1 cellular context compared by ENCODE assay signal in the genomic region with DNA sequence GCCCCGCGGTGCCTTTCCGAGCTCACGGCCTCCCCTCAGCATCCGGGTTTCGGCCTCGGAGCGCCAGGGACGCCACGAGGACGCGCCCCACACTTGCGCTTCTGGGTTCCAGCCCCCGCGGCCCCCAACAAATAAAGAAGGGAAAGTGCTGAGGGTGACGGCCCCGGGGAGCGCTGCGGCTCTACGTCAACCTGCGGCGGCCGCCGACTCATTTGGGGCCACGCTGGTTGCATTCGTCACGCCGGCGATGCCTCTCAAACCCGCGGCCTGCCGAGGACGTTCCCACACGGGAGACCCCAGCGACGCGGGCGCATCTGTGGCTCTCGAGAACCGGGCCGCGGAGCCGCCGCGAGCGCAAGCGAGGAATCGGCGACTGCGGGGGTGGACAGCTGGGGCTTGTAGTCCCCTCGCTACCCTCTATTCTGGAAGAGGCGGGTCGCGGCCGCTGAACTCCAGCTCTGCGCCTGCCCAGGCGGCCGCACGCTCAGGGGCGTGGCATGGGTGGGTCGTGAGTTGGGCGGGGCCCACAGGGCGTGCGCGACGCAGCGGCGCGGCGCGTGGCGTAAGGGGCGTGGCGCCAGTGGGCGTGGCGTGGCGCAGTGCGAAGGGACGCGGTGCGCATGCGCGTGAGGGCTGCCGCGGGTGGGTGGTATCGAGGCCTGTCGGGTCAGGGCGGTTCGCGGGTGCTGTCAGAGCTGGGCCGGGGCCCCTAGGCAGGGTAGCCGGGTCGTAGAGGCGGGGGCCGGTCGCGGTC.
TF ChIP-seq lines count a peak whose summit lies in the region.

Gene AMZ2, plus strand, starts transcription at position 599 of the 754 bp plus-strand sequence. CDS start 2,145 bp downstream, outside the sequence.

TF ChIP-seq in HepG2, 621 proteins besides CTCF, POLR2A, EP300 and RAD21 (continued from another document and continues in another):
- TF ChIP-seq ZHX2 (IDR thresholded peaks at IDR 0.05; ENCODE audit: low read depth) (0 out of 2 replicates have a peak, but pooled peaks have one; percentile 36), ZHX2 (CRISPR knock-in tag; IDR thresholded peaks at IDR 0.05; ENCODE audit: borderline replicate concordance) (no peak; the same call in 1 of the 2 replicates), ZNF34 (CRISPR knock-in tag; IDR thresholded peaks at IDR 0.05; ENCODE audit: borderline replicate concordance) (no peak), ISX (CRISPR knock-in tag; conservative IDR thresholded peaks at IDR 0.05) (no peak; the same call in 1 of the 2 replicates), ZNF713 (CRISPR knock-in tag; IDR thresholded peaks at IDR 0.05) (no peak; the same call in 1 of the 2 replicates), ADNP (CRISPR knock-in tag; IDR thresholded peaks at IDR 0.05) (no peak), ZNF30 (CRISPR knock-in tag; IDR thresholded peaks at IDR 0.05) (peak; percentile 80; the same call in 1 of the 2 replicates), MZF1 (CRISPR knock-in tag; IDR thresholded peaks at IDR 0.05; ENCODE audit: borderline replicate concordance) (no peak), HES4 (CRISPR knock-in tag; IDR thresholded peaks at IDR 0.05; ENCODE audit: borderline replicate concordance) (0 out of 2 replicates have a peak, but pooled peaks have one; percentile 66), ZZZ3 (CRISPR knock-in tag; IDR thresholded peaks at IDR 0.05; ENCODE audit: borderline replicate concordance) (no peak), CBX5 (CRISPR knock-in tag; IDR thresholded peaks at IDR 0.05; ENCODE audit: borderline replicate concordance) (peak; percentile 11; the same call in 1 of the 2 replicates), XRCC5 (optimal IDR thresholded peaks at IDR 0.05; ENCODE audit: low read length) (peak; percentile 90), MED1 (CRISPR knock-in tag; IDR thresholded peaks at IDR 0.05) (peak; percentile 68), STAT5B (CRISPR knock-in tag; IDR thresholded peaks at IDR 0.05) (no peak; the same call in 1 of the 2 replicates), KDM6A (CRISPR knock-in tag; IDR thresholded peaks at IDR 0.05; ENCODE audit: low read depth) (no peak), IRF1 (CRISPR knock-in tag; IDR thresholded peaks at IDR 0.05; ENCODE audit: low read depth) (no peak), ZNF639 (CRISPR knock-in tag; conservative IDR thresholded peaks at IDR 0.05) (peak; percentile 71), ZFP41 (CRISPR knock-in tag; IDR thresholded peaks at IDR 0.05; ENCODE audit: borderline replicate concordance) (no peak), TBL1XR1 (IDR thresholded peaks at IDR 0.05; ENCODE audit: borderline replicate concordance, low read length, partially characterized antibody) (no peak), RELA (CRISPR knock-in tag; IDR thresholded peaks at IDR 0.05) (0 out of 2 replicates have a peak, but pooled peaks have one; percentile 22), SSRP1 (CRISPR knock-in tag; IDR thresholded peaks at IDR 0.05) (no peak), YEATS2 (CRISPR knock-in tag; IDR thresholded peaks at IDR 0.05; ENCODE audit: borderline replicate concordance) (peak; percentile 81), HIVEP1 (CRISPR knock-in tag; IDR thresholded peaks at IDR 0.05) (peak; percentile 67), ZBTB7A (CRISPR knock-in tag; IDR thresholded peaks at IDR 0.05) (0 out of 2 replicates have a peak, but pooled peaks have one; percentile 70), ZNF207 (IDR thresholded peaks at IDR 0.05; ENCODE audit: borderline replicate concordance) (no peak), HNRNPK (IDR thresholded peaks at IDR 0.05; ENCODE audit: low read depth, low read length, poor library complexity, severe bottlenecking) (peak; percentile 69), HOXA5 (CRISPR knock-in tag; IDR thresholded peaks at IDR 0.05) (no peak; the same call in none of the 2 replicates), ZFP37 (CRISPR knock-in tag; IDR thresholded peaks at IDR 0.05; ENCODE audit: borderline replicate concordance) (peak; percentile 43)
- TF ChIP-seq, protein P1, sequence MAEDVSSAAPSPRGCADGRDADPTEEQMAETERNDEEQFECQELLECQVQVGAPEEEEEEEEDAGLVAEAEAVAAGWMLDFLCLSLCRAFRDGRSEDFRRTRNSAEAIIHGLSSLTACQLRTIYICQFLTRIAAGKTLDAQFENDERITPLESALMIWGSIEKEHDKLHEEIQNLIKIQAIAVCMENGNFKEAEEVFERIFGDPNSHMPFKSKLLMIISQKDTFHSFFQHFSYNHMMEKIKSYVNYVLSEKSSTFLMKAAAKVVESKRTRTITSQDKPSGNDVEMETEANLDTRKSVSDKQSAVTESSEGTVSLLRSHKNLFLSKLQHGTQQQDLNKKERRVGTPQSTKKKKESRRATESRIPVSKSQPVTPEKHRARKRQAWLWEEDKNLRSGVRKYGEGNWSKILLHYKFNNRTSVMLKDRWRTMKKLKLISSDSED (CRISPR knock-in tag; IDR thresholded peaks at IDR 0.05): 0 out of 2 replicates have a peak, but pooled peaks have one; percentile 30
- TF ChIP-seq, protein P2, sequence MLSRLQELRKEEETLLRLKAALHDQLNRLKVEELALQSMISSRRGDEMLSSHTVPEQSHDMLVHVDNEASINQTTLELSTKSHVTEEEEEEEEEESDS (CRISPR knock-in tag; IDR thresholded peaks at IDR 0.05; ENCODE audit: borderline replicate concordance): no peak
- TF ChIP-seq, protein P3, sequence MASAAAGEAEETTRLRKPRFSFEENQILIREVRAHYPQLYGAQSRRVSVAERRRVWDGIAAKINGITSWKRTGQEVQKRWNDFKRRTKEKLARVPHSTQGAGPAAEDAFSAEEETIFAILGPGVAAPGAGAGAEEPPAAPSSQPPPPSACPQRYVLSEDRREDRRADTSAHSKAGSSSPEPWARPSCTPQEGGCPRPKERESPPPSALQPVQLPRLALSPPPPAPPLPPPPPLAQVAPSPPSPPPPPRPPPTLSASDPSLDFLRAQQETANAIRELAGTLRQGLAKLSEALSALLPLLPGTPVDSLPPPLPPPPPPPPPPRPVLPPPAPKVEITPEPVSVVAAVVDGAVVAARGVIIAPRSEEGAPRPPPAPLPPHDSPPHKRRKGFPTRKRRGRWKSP (CRISPR knock-in tag; IDR thresholded peaks at IDR 0.05): peak; percentile 76
- TF ChIP-seq, protein P4, sequence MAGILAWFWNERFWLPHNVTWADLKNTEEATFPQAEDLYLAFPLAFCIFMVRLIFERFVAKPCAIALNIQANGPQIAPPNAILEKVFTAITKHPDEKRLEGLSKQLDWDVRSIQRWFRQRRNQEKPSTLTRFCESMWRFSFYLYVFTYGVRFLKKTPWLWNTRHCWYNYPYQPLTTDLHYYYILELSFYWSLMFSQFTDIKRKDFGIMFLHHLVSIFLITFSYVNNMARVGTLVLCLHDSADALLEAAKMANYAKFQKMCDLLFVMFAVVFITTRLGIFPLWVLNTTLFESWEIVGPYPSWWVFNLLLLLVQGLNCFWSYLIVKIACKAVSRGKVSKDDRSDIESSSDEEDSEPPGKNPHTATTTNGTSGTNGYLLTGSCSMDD (CRISPR knock-in tag; IDR thresholded peaks at IDR 0.05): no peak
- TF ChIP-seq, protein P5, sequence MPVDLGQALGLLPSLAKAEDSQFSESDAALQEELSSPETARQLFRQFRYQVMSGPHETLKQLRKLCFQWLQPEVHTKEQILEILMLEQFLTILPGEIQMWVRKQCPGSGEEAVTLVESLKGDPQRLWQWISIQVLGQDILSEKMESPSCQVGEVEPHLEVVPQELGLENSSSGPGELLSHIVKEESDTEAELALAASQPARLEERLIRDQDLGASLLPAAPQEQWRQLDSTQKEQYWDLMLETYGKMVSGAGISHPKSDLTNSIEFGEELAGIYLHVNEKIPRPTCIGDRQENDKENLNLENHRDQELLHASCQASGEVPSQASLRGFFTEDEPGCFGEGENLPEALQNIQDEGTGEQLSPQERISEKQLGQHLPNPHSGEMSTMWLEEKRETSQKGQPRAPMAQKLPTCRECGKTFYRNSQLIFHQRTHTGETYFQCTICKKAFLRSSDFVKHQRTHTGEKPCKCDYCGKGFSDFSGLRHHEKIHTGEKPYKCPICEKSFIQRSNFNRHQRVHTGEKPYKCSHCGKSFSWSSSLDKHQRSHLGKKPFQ (CRISPR knock-in tag; IDR thresholded peaks at IDR 0.05; ENCODE audit: insufficient replicate concordance): peak; percentile 91
- TF ChIP-seq, protein P6, sequence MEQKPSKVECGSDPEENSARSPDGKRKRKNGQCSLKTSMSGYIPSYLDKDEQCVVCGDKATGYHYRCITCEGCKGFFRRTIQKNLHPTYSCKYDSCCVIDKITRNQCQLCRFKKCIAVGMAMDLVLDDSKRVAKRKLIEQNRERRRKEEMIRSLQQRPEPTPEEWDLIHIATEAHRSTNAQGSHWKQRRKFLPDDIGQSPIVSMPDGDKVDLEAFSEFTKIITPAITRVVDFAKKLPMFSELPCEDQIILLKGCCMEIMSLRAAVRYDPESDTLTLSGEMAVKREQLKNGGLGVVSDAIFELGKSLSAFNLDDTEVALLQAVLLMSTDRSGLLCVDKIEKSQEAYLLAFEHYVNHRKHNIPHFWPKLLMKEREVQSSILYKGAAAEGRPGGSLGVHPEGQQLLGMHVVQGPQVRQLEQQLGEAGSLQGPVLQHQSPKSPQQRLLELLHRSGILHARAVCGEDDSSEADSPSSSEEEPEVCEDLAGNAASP (CRISPR knock-in tag; IDR thresholded peaks at IDR 0.05; ENCODE audit: borderline replicate concordance): 0 out of 2 replicates have a peak, but pooled peaks have one; percentile 15
- TF ChIP-seq, protein P7, sequence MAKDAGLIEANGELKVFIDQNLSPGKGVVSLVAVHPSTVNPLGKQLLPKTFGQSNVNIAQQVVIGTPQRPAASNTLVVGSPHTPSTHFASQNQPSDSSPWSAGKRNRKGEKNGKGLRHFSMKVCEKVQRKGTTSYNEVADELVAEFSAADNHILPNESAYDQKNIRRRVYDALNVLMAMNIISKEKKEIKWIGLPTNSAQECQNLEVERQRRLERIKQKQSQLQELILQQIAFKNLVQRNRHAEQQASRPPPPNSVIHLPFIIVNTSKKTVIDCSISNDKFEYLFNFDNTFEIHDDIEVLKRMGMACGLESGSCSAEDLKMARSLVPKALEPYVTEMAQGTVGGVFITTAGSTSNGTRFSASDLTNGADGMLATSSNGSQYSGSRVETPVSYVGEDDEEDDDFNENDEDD (CRISPR knock-in tag; IDR thresholded peaks at IDR 0.05; ENCODE audit: borderline replicate concordance): peak; percentile 73
- TF ChIP-seq, protein P8, sequence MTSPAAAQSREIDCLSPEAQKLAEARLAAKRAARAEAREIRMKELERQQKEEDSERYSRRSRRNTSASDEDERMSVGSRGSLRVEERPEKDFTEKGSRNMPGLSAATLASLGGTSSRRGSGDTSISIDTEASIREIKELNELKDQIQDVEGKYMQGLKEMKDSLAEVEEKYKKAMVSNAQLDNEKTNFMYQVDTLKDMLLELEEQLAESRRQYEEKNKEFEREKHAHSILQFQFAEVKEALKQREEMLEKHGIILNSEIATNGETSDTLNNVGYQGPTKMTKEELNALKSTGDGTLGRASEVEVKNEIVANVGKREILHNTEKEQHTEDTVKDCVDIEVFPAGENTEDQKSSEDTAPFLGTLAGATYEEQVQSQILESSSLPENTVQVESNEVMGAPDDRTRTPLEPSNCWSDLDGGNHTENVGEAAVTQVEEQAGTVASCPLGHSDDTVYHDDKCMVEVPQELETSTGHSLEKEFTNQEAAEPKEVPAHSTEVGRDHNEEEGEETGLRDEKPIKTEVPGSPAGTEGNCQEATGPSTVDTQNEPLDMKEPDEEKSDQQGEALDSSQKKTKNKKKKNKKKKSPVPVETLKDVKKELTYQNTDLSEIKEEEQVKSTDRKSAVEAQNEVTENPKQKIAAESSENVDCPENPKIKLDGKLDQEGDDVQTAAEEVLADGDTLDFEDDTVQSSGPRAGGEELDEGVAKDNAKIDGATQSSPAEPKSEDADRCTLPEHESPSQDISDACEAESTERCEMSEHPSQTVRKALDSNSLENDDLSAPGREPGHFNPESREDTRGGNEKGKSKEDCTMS (CRISPR knock-in tag; conservative IDR thresholded peaks at IDR 0.05): no peak
